In the genomic region with DNA sequence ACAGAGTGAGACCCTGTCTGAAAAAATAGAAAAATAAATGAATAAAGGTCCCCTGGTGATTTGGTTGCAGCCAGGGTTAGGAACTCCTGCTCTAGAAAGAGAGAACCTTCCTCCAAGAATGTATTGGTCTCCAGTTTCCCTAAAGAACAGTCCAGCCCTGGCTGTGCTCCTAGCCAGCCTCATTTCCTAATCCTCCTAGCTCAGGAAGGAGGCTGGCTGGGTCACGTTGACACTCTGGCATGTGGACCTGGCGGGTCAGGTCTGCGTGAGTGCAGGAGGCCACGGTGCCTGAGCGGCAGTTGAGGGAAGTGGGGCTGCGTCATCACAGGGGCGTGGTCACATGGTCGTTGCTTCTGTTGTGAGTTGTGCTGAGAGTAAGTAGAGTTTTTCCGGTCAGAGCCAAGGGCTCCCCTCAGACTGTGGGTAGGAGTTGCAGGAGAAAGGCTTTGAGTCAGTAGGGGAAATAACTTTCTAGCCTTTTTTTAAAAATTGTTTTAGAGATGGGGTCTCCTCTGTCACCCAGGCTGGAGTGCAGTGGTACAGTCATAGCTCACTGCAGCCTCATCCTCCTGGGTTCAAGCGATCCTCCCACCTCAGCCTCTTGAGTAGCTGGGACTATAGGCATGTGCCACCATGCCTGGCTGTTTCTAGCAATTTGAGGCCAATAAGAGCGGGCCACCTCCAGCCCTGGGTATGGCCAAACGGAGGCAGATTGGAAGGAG, we compare ENCODE assay signal across 1 cellular context.
A peak's percentile ranks its signal among the peaks of the same experiment; 100 is the strongest.
TF ChIP-seq lines count a peak whose summit lies in the region.

No MANE protein-coding gene starts in this region.

TF ChIP-seq in liver, 16 proteins besides CTCF, POLR2A, EP300 and RAD21 (continued from another document):
- TF ChIP-seq ZBTB33 (IDR thresholded peaks at IDR 0.05), result no peak
- no peak for TF ChIP-seq FOXA2 (IDR thresholded peaks at IDR 0.05)
- peak; percentile 94 for TF ChIP-seq MAX (IDR thresholded peaks at IDR 0.05)
- no peak for TF ChIP-seq YY1 (IDR thresholded peaks at IDR 0.05)
- TF ChIP-seq RXRA (IDR thresholded peaks at IDR 0.05), result peak; percentile 87 to 94
- peak; percentile 75 to 84 for TF ChIP-seq HNF4A (conservative IDR thresholded peaks at IDR 0.05)
TF ChIP-seq in liver: peak in this region for 8.
